ENCODE assay signal across 21 cellular contexts in genomic region chr18:37364237-37364636, GRCh38.
DNase-seq lines count a peak whose midpoint lies in the region; ATAC-seq and TF ChIP-seq lines count a peak whose summit lies in the region.
"Had no signal": no experiment of that assay in that cellular context is flagged by ENCODE, and none has a peak within 500 bp of the region (broad histone marks: within the 10 kb centered on the region; RNA-seq: fewer than 3 reads in every experiment).

No MANE protein-coding gene starts in this region.

- no peaks in the 10 kb centered on the region for H3K9me3 ChIP-seq in heart right ventricle
- H3K9me3 ChIP-seq: ascending aorta, gastroesophageal sphincter, neutrophil, thoracic aorta had no signal

- H3K27ac ChIP-seq in heart right ventricle, result no peak overlapping the region
- H3K27ac ChIP-seq: ascending aorta, coronary artery, gastroesophageal sphincter, HL-60, neutrophil, thoracic aorta had no signal

- no peak for TF ChIP-seq CTCF in heart right ventricle (IDR thresholded peaks at IDR 0.05)

- peaks cover 0 to 9% (median 2%) of the 10 kb centered on the region in 9 donors for H3K4me1 ChIP-seq in heart right ventricle
- H3K4me1 ChIP-seq: ascending aorta, gastroesophageal sphincter had no signal

- ATAC-seq in heart right ventricle, result peak; percentile 32 to 88 (median 80)
- ATAC-seq in esophagus mucosa, result no peak
- ATAC-seq: gastroesophageal sphincter, Panc1 had no signal

- DNase-seq in EH (ENCODE audit: low read depth), result peak; percentile 32
- DNase-seq in NCI-H1105 treated with DMSO at 0.1 percent for 48 hours (lab: John Stamatoyannopoulos, UW), result peak; percentile 20
- DNase-seq in heart right ventricle, result peak; percentile 59 to 71
- peak; percentile 46 for DNase-seq in pons (ENCODE audit: low spot score)
- no peak for DNase-seq in NCI-H146 treated with DMSO at 0.1 percent for 48 hours (lab: John Stamatoyannopoulos, UW; ENCODE audit: unreplicated experiment)
- DNase-seq in DMS153 treated with DMSO at 0.1 percent for 48 hours (lab: John Stamatoyannopoulos, UW; ENCODE audit: unreplicated experiment), result no peak
- DNase-seq in stimulated activated CD4-positive, alpha-beta T cell treated with anti-CD3 and anti-CD28 coated beads, Interleukin-4, amount 100 ng/mL, for 4 hours, result no peak
- DNase-seq: activated CD4-positive, alpha-beta T cell treated with anti-CD3 and anti-CD28 coated beads, Interleukin-2, amount 10 ng/mL, durations not matched to agents 24 days and 14 days; activated naive CD4-positive, alpha-beta T cell; NCI-H1694 treated with DMSO at 0.1 percent for 48 hours; NCI-H526 treated with DMSO at 0.1 percent for 48 hours; stimulated activated CD4-positive, alpha-beta T cell treated with anti-CD3 and anti-CD28 coated beads, Interleukin-2, amount 100 ng/mL, for 48 hours; stimulated activated CD8-positive, alpha-beta memory T cell treated with anti-CD3 and anti-CD28 coated beads, Interleukin-4, amount 100 ng/mL, for 48 hours had no signal

- H3K4me3 ChIP-seq in heart right ventricle, result no peak overlapping the region
- H3K4me3 ChIP-seq: ascending aorta, coronary artery, gastroesophageal sphincter, thoracic aorta had no signal

- peaks cover 0 to 47% (median 27%) of the 10 kb centered on the region in 7 donors for H3K27me3 ChIP-seq in heart right ventricle
- H3K27me3 ChIP-seq: ascending aorta had no signal

- intact Hi-C loops in heart right ventricle (cut with DNase I), result no loop called here

- 48 to 54% methylated on average over 2 of the region's 2 CpGs for WGBS in heart right ventricle, 2 donors

- no peaks in the 10 kb centered on the region for H3K36me3 ChIP-seq in heart right ventricle
- H3K36me3 ChIP-seq: ascending aorta, gastroesophageal sphincter, neutrophil, thoracic aorta had no signal

Comparison
In these comparisons a context has a peak if more than half of its experiments do, and no peak if none do; other contexts are left out.
1. DNase-seq: peak in EH (single experiment), NCI-H1105 treated with DMSO at 0.1 percent for 48 hours (single experiment), heart right ventricle (2 of 2) and pons (single experiment); none in NCI-H146 treated with DMSO at 0.1 percent for 48 hours (single experiment), DMS153 treated with DMSO at 0.1 percent for 48 hours (single experiment) and stimulated activated CD4-positive, alpha-beta T cell treated with anti-CD3 and anti-CD28 coated beads, Interleukin-4, amount 100 ng/mL, for 4 hours (0 of 2).